ENCODE assay signal across 8 cellular contexts in the genomic region with DNA sequence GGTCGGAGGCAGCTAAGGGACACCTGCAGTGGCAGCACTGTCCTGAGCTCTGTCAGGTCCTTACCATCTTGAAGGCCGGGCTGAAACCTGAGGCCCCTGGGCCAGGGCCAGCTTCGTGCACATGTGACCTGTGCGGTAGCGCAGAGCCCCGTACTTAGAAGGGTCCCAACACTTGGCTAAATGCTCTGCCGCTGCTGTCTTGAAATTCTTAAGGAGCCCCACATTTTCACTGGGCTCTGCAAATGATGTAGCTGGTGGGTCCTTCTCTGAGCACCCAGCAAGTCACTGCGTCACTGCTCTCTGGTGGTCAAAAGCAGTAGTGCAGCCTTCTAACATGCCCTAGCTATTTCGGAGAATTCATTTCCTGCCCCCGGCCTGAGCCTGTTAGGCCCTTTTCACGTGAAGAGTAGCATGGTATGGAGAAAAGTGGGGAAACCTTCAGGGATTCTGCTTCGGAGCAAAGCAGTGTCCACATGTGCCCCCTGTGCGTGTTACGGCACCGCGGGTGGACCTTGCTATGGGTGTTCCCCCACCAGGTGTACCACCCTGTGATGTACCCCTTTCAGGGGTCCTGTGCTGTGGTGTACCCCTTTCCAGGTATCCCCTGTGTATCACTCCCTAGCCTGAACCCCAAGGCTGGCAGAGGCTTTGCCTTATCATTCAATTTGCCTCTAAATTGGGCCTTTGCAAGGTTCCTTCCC.
A peak's percentile ranks its signal among the peaks of the same experiment; 100 is the strongest.
DNase-seq lines count a peak whose midpoint lies in the region; ATAC-seq and TF ChIP-seq lines count a peak whose summit lies in the region.

No MANE protein-coding gene starts in this region.

- H3K9me3 ChIP-seq in H9 (ENCODE audit: control insufficient read depth, low read depth, low read length): no peaks in the 10 kb centered on the region

- H3K4me2 ChIP-seq in H9 (ENCODE audit: insufficient read depth, insufficient read length, low read length): peak overlapping the region; percentile 2

- no peak overlapping the region for H3K14ac ChIP-seq in H9 (ENCODE audit: insufficient read depth, low read length)

- no peak overlapping the region for H3T11ph ChIP-seq in H9 (ENCODE audit: low read length)

- no peak overlapping the region for H4K8ac ChIP-seq in H9 (replicated peaks; ENCODE audit: insufficient read length, low read depth, low read length)

- peaks cover 0 to 15% (median 0%) of the 10 kb centered on the region in 3 experiments; a peak in 2 of 7 replicates for H3K36me3 Mint-ChIP-seq in H9 (ENCODE audit: insufficient read depth in 1 of 3, low read depth in 3 of 3)
- no peaks in the 10 kb centered on the region for H3K36me3 Mint-ChIP-seq in central memory CD8-positive, alpha-beta T cell (ENCODE audit: insufficient read depth)

- no peak overlapping the region for H4K91ac ChIP-seq in H9 (ENCODE audit: insufficient read length, low read depth, low read length)

- no peak overlapping the region for H2AFZ ChIP-seq in H9 (ENCODE audit: low read length)

- no peak overlapping the region for H4K5ac ChIP-seq in H9 (ENCODE audit: insufficient read length, low read depth, low read length)

- H2BK15ac ChIP-seq in H9 (ENCODE audit: low read depth, low read length): no peak overlapping the region

- H3K4me3 Mint-ChIP-seq in H9: no peak overlapping the region
- H3K4me3 Mint-ChIP-seq in central memory CD8-positive, alpha-beta T cell: no peak overlapping the region

- H3K27ac ChIP-seq in H9 (ENCODE audit: insufficient read length, low read depth, low read length): no peak overlapping the region

- H3K79me2 ChIP-seq in H9 (ENCODE audit: insufficient read depth, low read length): no peaks in the 10 kb centered on the region

- peak; percentile 90 for TF ChIP-seq CTCF in H9 (conservative IDR thresholded peaks at IDR 0.05)

- no peaks in the 10 kb centered on the region for H3K27me3 ChIP-seq in H9 (ENCODE audit: insufficient read depth, low read length)

- H2BK12ac ChIP-seq in H9 (ENCODE audit: insufficient read length, low read depth, low read length): no peak overlapping the region

- no peaks in the 10 kb centered on the region for H3K4me1 ChIP-seq in H9 (ENCODE audit: insufficient read depth, low read length)

- WGBS in H9 (ENCODE audit: extremely low coverage, insufficient read length, low lambda C conversion rate): no CpG with 5 or more reads among the region's 16 CpGs

- no peaks in the 10 kb centered on the region for H3K9me3 Mint-ChIP-seq in H9
- H3K9me3 Mint-ChIP-seq in central memory CD8-positive, alpha-beta T cell: no peaks in the 10 kb centered on the region

- peaks cover 18% of the 10 kb centered on the region for H3K27me3 Mint-ChIP-seq in H9 (ENCODE audit: low read depth)
- H3K27me3 Mint-ChIP-seq in central memory CD8-positive, alpha-beta T cell: peaks cover 52% of the 10 kb centered on the region

- 0 out of 7 replicates have a peak overlapping the region, but pooled peaks of 1 of the 3 experiments have one; percentile 37 for H3K27ac Mint-ChIP-seq in H9
- no peak overlapping the region for H3K27ac Mint-ChIP-seq in central memory CD8-positive, alpha-beta T cell (ENCODE audit: low read depth)

- no peak overlapping the region for H2BK20ac ChIP-seq in H9 (ENCODE audit: low read depth, low read length, poor library complexity, severe bottlenecking)

- H3K18ac ChIP-seq in H9 (ENCODE audit: insufficient read length, low read depth, low read length): no peak overlapping the region

- no peak overlapping the region for H3K56ac ChIP-seq in H9 (ENCODE audit: insufficient read length, low read depth, low read length)

- H2AK5ac ChIP-seq in H9 (ENCODE audit: insufficient read length, low read length): no peak overlapping the region

- H3K23ac ChIP-seq in H9 (ENCODE audit: insufficient read length, low read depth, low read length): no peak overlapping the region

- no peak overlapping the region for H3K9ac ChIP-seq in H9 (ENCODE audit: extremely low read depth, insufficient read length, low read length)

- ATAC-seq in central memory CD8-positive, alpha-beta T cell (replicated peaks; ENCODE audit: extremely low read depth, poor library complexity, severe bottlenecking): no peak

- H4K20me1 ChIP-seq in H9 (ENCODE audit: control insufficient read depth, insufficient read depth, insufficient read length): no peaks in the 10 kb centered on the region

- peaks cover 9 to 15% of the 10 kb centered on the region in 2 experiments for H3K4me1 Mint-ChIP-seq in H9
- no peaks in the 10 kb centered on the region for H3K4me1 Mint-ChIP-seq in central memory CD8-positive, alpha-beta T cell

- intact Hi-C loops in posterior vena cava (cut with DNase I): no loop called here

- no peaks in the 10 kb centered on the region for H3K79me1 ChIP-seq in H9 (ENCODE audit: insufficient read depth, low read depth, low read length, poor library complexity, severe bottlenecking)

- H3K4ac ChIP-seq in H9 (ENCODE audit: low read depth, low read length): no peak overlapping the region

- H3K23me2 ChIP-seq in H9 (ENCODE audit: insufficient read length, low read depth, low read length, poor library complexity, severe bottlenecking): no peaks in the 10 kb centered on the region

- H2BK120ac ChIP-seq in H9 (ENCODE audit: low read depth, low read length, poor library complexity, severe bottlenecking): no peak overlapping the region

- DNase-seq in D341Med (ENCODE audit: low spot score): peak; percentile 86
- peak; percentile 89 for DNase-seq in H9
- peak; percentile 6 for DNase-seq in NCI-H2107 treated with DMSO at 0.1 percent for 48 hours (lab: John Stamatoyannopoulos, UW; ENCODE audit: unreplicated experiment)
- peak; percentile 34 for DNase-seq in activated CD4-positive, CD25-positive, alpha-beta regulatory T cell treated with anti-CD3 and anti-CD28 coated beads, Interleukin-2, amount 50 U/mL, for 16 hours (ENCODE audit: low read depth, low spot score)
- peak; percentile 50 to 62 for DNase-seq in central memory CD8-positive, alpha-beta T cell (ENCODE audit: low spot score in 2 of 2)
- peak; percentile 72 for DNase-seq in kidney tubule cell (ENCODE audit: low spot score)
- DNase-seq in stimulated activated CD4-positive, alpha-beta T cell treated with anti-CD3 and anti-CD28 coated beads, Interleukin-4, amount 100 ng/mL, for 1 hour: peak; percentile 72
- no peak for DNase-seq in posterior vena cava (ENCODE audit: low spot score)

- H2BK5ac ChIP-seq in H9 (ENCODE audit: insufficient read length, low read length): no peak overlapping the region
